Comparison of ENCODE assay signal across 15 cellular contexts in the genomic region with DNA sequence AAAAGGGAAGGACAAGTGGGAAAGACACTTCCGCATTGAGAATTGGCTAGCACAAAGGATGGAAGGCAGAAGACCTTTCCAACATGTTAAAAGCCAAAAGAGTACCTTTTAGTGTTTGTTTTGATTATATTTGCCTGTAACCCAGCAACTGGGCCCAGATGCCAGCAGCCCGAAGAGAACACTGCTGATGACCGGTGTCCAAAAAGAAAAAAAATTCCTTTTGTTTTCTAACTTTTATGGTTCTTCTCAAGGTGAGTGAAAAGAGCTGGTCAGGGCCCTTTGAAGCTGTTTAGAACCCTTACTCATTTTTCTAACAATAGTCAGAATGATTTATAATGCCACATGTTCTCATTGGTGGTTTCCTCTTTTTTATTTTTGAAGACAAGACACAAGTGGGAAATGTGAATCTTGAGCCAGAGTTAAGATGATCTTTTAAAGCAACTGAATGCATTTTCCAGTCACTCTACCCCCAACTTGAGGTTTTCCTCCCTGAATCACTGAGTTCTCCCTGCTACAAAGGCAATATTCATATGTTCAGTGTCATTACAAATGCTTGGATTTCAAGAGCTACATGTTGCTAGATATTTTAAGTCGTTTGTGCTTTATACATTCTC. TPM values are rescaled to one million over a fixed set of nuclear protein-coding genes. Genes with fewer than 3 reads are reported as not detected.
DNase-seq lines count a peak whose midpoint lies in the region; ATAC-seq lines count a peak whose summit lies in the region.
"Had no signal": no experiment of that assay in that cellular context is flagged by ENCODE, and none has a peak within 500 bp of the region (broad histone marks: within the 10 kb centered on the region; RNA-seq: fewer than 3 reads in every experiment).

No MANE protein-coding gene starts in this region.

- H3K36me3 ChIP-seq in stomach smooth muscle (ENCODE audit: control insufficient read depth in 2 of 2, insufficient read depth in 2 of 2, low read length in 2 of 2), result no peaks in the 10 kb centered on the region

- H3K9me3 ChIP-seq in stomach smooth muscle (ENCODE audit: control insufficient read depth in 2 of 2, low read length in 2 of 2), result no peaks in the 10 kb centered on the region

- H3K4me1 ChIP-seq in stomach smooth muscle (ENCODE audit: control insufficient read depth, insufficient read depth, low read length), result peaks cover 2% of the 10 kb centered on the region

- H3K4me3 ChIP-seq in stomach smooth muscle (ENCODE audit: low read length in 2 of 2), result peak overlapping the region; percentile 5 to 17

- H3K27me3 ChIP-seq in stomach smooth muscle (ENCODE audit: control insufficient read depth in 1 of 2, insufficient read depth in 2 of 2, low read length in 2 of 2), result no peaks in the 10 kb centered on the region

- DNase-seq in M059J (ENCODE audit: low read depth) (peak; percentile 39), dermis blood vessel endothelial cell (peak; percentile 40), medulla oblongata (ENCODE audit: extremely low spot score) (peak; percentile 15), NCI-H1694 (lab: John Stamatoyannopoulos, UW) (no peak), cortex of kidney (lab: John Stamatoyannopoulos, UW) (no peak)
- DNase-seq: activated CD4-positive, alpha-beta T cell treated with anti-CD3 and anti-CD28 coated beads, Interleukin-2, amount 50 U/mL, for 1 hour; CD4-positive, CD25-positive, alpha-beta regulatory T cell; effector memory CD8-positive, alpha-beta T cell; left cardiac atrium; stimulated activated CD4-positive, alpha-beta T cell treated with anti-CD3 and anti-CD28 coated beads, Interleukin-4, amount 100 ng/mL, for 1 hour; T-helper 2 cell had no signal

- H3K27ac ChIP-seq in stomach smooth muscle (ENCODE audit: low read length), result peak overlapping the region; percentile 75

- no peak for ATAC-seq in GM21528 (IDR thresholded peaks at IDR 0.05; ENCODE audit: low FRiP score, unreplicated experiment)
- ATAC-seq: effector memory CD8-positive, alpha-beta T cell; HCT116; stimulated activated memory B cell treated with anti-CD40 and anti-IgM and Interleukin-4, amounts not matched to agents 10 μg/mL and 1 μg/mL and 100 μg/mL, for 72 hours had no signal

- peak overlapping the region in 1 of 2 donors; percentile 23 for H3K9ac ChIP-seq in stomach smooth muscle (ENCODE audit: low read length in 2 of 2)

RNA-seq across cellular contexts. Expression of gene ZNF462, which starts 32.3 kb away (rescaled TPM):
- 6.6 and 17.8 TPM in 2 replicates for total RNA-seq in M059J (2014; rRNA removed; shearing (Covaris generic))
- 11.4 and 11.9 TPM in 2 replicates for total RNA-seq in dermis blood vessel endothelial cell

Comparison
In these comparisons a context has a peak if more than half of its experiments do, and no peak if none do; other contexts are left out.
1. DNase-seq: peak in M059J (single experiment), dermis blood vessel endothelial cell (single experiment) and medulla oblongata (single experiment); none in NCI-H1694 (single experiment) and cortex of kidney (single experiment).